ENCODE assay signal across 1 cellular context in genomic region chr19:45862564-45863334, GRCh38.
TF ChIP-seq lines count a peak whose summit lies in the region.

TSS of gene SYMPK (minus strand) at chr19:45863147. CDS start at chr19:45854495, 8,652 bp downstream.

TF ChIP-seq in K562, 482 proteins besides CTCF, POLR2A, EP300 and RAD21 (continued from another document and continues in another):
- TF ChIP-seq CUX1 (CRISPR knock-in tag; IDR thresholded peaks at IDR 0.05) (no peak), NCOA2 (IDR thresholded peaks at IDR 0.05; ENCODE audit: partially characterized antibody in 2 of 2) (no peak), ZNF143 (CRISPR knock-in tag; IDR thresholded peaks at IDR 0.05) (peak; percentile 98), CBX8 (IDR thresholded peaks at IDR 0.05; ENCODE audit: borderline replicate concordance, extremely low read depth, low read depth, low read length, poor library complexity, severe bottlenecking) (no peak), SMARCA5 (IDR thresholded peaks at IDR 0.05) (peak; percentile 80), ELF2 (CRISPR knock-in tag; IDR thresholded peaks at IDR 0.05) (no peak), ELK1 (CRISPR knock-in tag; IDR thresholded peaks at IDR 0.05) (no peak), ESRRA (IDR thresholded peaks at IDR 0.05; ENCODE audit: borderline replicate concordance, low read depth) (peak; percentile 17; the same call in 1 of the 2 replicates), ZNF398 (CRISPR knock-in tag; IDR thresholded peaks at IDR 0.05) (no peak), ILK (tag; IDR thresholded peaks at IDR 0.05; ENCODE audit: borderline replicate concordance, low read depth) (no peak), POU5F1 (IDR thresholded peaks at IDR 0.05; ENCODE audit: borderline replicate concordance, low read depth, low read length, partially characterized antibody) (peak; percentile 86), TFAM (CRISPR knock-in tag; conservative IDR thresholded peaks at IDR 0.05) (no peak), SMARCE1 (IDR thresholded peaks at IDR 0.05) (0 out of 2 replicates have a peak, but pooled peaks have one; percentile 48), BRD9 (IDR thresholded peaks at IDR 0.05; ENCODE audit: low read depth, partially characterized antibody) (no peak), SMARCB1 (IDR thresholded peaks at IDR 0.05; ENCODE audit: insufficient read length, low read depth) (no peak), NR1H2 (CRISPR knock-in tag; IDR thresholded peaks at IDR 0.05) (no peak), ZBTB7A (IDR thresholded peaks at IDR 0.05; ENCODE audit: borderline replicate concordance, control insufficient read depth, low read depth, low read length) (peak; percentile 43; the same call in 1 of the 2 replicates), BACH1 (tag; IDR thresholded peaks at IDR 0.05) (no peak), BHLHE40 (IDR thresholded peaks at IDR 0.05; ENCODE audit: low read length) (peak; percentile 100), HIVEP1 (CRISPR knock-in tag; IDR thresholded peaks at IDR 0.05) (no peak), SAFB2 (IDR thresholded peaks at IDR 0.05; ENCODE audit: borderline replicate concordance, low read depth, low read length, severe bottlenecking) (no peak), HSF4 (CRISPR knock-in tag; IDR thresholded peaks at IDR 0.05; ENCODE audit: borderline replicate concordance) (no peak), FOXM1 (IDR thresholded peaks at IDR 0.05; ENCODE audit: low read depth) (no peak), FOXM1 (CRISPR knock-in tag; IDR thresholded peaks at IDR 0.05; ENCODE audit: low read depth) (0 out of 2 replicates have a peak, but pooled peaks have one; percentile 11), PHF20 (IDR thresholded peaks at IDR 0.05; ENCODE audit: partially characterized antibody) (no peak)
- TF ChIP-seq, protein P1, sequence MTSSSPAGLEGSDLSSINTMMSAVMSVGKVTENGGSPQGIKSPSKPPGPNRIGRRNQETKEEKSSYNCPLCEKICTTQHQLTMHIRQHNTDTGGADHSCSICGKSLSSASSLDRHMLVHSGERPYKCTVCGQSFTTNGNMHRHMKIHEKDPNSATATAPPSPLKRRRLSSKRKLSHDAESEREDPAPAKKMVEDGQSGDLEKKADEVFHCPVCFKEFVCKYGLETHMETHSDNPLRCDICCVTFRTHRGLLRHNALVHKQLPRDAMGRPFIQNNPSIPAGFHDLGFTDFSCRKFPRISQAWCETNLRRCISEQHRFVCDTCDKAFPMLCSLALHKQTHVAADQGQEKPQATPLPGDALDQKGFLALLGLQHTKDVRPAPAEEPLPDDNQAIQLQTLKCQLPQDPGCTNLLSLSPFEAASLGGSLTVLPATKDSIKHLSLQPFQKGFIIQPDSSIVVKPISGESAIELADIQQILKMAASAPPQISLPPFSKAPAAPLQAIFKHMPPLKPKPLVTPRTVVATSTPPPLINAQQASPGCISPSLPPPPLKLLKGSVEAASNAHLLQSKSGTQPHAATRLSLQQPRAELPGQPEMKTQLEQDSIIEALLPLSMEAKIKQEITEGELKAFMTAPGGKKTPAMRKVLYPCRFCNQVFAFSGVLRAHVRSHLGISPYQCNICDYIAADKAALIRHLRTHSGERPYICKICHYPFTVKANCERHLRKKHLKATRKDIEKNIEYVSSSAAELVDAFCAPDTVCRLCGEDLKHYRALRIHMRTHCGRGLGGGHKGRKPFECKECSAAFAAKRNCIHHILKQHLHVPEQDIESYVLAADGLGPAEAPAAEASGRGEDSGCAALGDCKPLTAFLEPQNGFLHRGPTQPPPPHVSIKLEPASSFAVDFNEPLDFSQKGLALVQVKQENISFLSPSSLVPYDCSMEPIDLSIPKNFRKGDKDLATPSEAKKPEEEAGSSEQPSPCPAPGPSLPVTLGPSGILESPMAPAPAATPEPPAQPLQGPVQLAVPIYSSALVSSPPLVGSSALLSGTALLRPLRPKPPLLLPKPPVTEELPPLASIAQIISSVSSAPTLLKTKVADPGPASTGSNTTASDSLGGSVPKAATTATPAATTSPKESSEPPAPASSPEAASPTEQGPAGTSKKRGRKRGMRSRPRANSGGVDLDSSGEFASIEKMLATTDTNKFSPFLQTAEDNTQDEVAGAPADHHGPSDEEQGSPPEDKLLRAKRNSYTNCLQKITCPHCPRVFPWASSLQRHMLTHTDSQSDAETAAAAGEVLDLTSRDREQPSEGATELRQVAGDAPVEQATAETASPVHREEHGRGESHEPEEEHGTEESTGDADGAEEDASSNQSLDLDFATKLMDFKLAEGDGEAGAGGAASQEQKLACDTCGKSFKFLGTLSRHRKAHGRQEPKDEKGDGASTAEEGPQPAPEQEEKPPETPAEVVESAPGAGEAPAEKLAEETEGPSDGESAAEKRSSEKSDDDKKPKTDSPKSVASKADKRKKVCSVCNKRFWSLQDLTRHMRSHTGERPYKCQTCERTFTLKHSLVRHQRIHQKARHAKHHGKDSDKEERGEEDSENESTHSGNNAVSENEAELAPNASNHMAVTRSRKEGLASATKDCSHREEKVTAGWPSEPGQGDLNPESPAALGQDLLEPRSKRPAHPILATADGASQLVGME (CRISPR knock-in tag; IDR thresholded peaks at IDR 0.05) = peak; percentile 41; the same call in 1 of the 2 replicates
- TF ChIP-seq, protein P2, sequence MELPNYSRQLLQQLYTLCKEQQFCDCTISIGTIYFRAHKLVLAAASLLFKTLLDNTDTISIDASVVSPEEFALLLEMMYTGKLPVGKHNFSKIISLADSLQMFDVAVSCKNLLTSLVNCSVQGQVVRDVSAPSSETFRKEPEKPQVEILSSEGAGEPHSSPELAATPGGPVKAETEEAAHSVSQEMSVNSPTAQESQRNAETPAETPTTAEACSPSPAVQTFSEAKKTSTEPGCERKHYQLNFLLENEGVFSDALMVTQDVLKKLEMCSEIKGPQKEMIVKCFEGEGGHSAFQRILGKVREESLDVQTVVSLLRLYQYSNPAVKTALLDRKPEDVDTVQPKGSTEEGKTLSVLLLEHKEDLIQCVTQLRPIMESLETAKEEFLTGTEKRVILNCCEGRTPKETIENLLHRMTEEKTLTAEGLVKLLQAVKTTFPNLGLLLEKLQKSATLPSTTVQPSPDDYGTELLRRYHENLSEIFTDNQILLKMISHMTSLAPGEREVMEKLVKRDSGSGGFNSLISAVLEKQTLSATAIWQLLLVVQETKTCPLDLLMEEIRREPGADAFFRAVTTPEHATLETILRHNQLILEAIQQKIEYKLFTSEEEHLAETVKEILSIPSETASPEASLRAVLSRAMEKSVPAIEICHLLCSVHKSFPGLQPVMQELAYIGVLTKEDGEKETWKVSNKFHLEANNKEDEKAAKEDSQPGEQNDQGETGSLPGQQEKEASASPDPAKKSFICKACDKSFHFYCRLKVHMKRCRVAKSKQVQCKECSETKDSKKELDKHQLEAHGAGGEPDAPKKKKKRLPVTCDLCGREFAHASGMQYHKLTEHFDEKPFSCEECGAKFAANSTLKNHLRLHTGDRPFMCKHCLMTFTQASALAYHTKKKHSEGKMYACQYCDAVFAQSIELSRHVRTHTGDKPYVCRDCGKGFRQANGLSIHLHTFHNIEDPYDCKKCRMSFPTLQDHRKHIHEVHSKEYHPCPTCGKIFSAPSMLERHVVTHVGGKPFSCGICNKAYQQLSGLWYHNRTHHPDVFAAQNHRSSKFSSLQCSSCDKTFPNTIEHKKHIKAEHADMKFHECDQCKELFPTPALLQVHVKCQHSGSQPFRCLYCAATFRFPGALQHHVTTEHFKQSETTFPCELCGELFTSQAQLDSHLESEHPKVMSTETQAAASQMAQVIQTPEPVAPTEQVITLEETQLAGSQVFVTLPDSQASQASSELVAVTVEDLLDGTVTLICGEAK (IDR thresholded peaks at IDR 0.05) = peak; percentile 98
- TF ChIP-seq, protein P2 (CRISPR knock-in tag; IDR thresholded peaks at IDR 0.05) = no peak
- TF ChIP-seq, protein P3, sequence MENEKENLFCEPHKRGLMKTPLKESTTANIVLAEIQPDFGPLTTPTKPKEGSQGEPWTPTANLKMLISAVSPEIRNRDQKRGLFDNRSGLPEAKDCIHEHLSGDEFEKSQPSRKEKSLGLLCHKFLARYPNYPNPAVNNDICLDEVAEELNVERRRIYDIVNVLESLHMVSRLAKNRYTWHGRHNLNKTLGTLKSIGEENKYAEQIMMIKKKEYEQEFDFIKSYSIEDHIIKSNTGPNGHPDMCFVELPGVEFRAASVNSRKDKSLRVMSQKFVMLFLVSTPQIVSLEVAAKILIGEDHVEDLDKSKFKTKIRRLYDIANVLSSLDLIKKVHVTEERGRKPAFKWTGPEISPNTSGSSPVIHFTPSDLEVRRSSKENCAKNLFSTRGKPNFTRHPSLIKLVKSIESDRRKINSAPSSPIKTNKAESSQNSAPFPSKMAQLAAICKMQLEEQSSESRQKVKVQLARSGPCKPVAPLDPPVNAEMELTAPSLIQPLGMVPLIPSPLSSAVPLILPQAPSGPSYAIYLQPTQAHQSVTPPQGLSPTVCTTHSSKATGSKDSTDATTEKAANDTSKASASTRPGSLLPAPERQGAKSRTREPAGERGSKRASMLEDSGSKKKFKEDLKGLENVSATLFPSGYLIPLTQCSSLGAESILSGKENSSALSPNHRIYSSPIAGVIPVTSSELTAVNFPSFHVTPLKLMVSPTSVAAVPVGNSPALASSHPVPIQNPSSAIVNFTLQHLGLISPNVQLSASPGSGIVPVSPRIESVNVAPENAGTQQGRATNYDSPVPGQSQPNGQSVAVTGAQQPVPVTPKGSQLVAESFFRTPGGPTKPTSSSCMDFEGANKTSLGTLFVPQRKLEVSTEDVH (IDR thresholded peaks at IDR 0.05; ENCODE audit: low read depth, partially characterized antibody) = peak; percentile 36
